ENCODE assay signal across 8 cellular contexts in genomic region chr19:16325671-16326400, GRCh38.
DNase-seq lines count a peak whose midpoint lies in the region; ATAC-seq lines count a peak whose summit lies in the region.

No MANE protein-coding gene starts in this region.

- no peak for ATAC-seq in HG03045 (IDR thresholded peaks at IDR 0.05; ENCODE audit: unreplicated experiment)

- DNase-seq in EH (ENCODE audit: low read depth) (peak; percentile 44), NCI-H510A (lab: John Stamatoyannopoulos, UW) (peak; percentile 55), superior temporal gyrus (ENCODE audit: extremely low spot score) (no peak), AG08396 (ENCODE audit: low spot score) (no peak)
- DNase-seq in stimulated activated CD4-positive, alpha-beta T cell treated with anti-CD3 and anti-CD28 coated beads, Interleukin-1b, Interleukin-23, amount 100 ng/mL, for 48 hours, result peak; percentile 32

- H3K27ac ChIP-seq in angular gyrus (ENCODE audit: low read depth, low read length), result peak overlapping the region; percentile 45

- H3K9me3 ChIP-seq in iPS-18c (ENCODE audit: control insufficient read depth, insufficient read depth, low read length), result no peaks in the 10 kb centered on the region

- H3K4me3 ChIP-seq in iPS-18c (ENCODE audit: insufficient read depth, low read depth, low read length), result peak overlapping the region; percentile 64

Comparison
In these comparisons a context has a peak if more than half of its experiments do, and no peak if none do; other contexts are left out.
1. DNase-seq: peak in EH (single experiment), NCI-H510A (single experiment) and stimulated activated CD4-positive, alpha-beta T cell treated with anti-CD3 and anti-CD28 coated beads, Interleukin-1b, Interleukin-23, amount 100 ng/mL, for 48 hours (single experiment); none in superior temporal gyrus (single experiment) and AG08396 (single experiment).